In genomic region chr19:41309225-41310030, GRCh38 we compare ENCODE assay signal across 8 cellular contexts. TPM values are rescaled to one million over a fixed set of nuclear protein-coding genes. Genes with fewer than 3 reads are reported as not detected.
DNase-seq lines count a peak whose midpoint lies in the region; ATAC-seq and TF ChIP-seq lines count a peak whose summit lies in the region.

No MANE protein-coding gene starts in this region.

- peaks cover 67% of the 10 kb centered on the region for H3K4me1 ChIP-seq in left ventricle myocardium inferior
- peaks cover 0 to 44% (median 39%) of the 10 kb centered on the region in 4 donors for H3K4me1 ChIP-seq in sigmoid colon

- DNase-seq in Right ventricle myocardium inferior (ENCODE audit: missing footprints): no peak
- DNase-seq in cardiac septum (ENCODE audit: low spot score): no peak
- no peak for DNase-seq in activated T-helper 1 cell treated with anti-CD3 and anti-CD28 coated beads, Interleukin-12 subunit alpha, Interleukin-12 subunit beta, Interleukin-2, Interleukin-4 antibody, amounts not matched to agents 30 ng/mL and 10 ng/mL and 1 ng/mL, durations not matched to agents 14 hours and 24 hours and 36 hours (ENCODE audit: low spot score)
- no peak for DNase-seq in left ventricle myocardium inferior
- no peak for DNase-seq in sigmoid colon
- DNase-seq in H4 (ENCODE audit: low spot score): no peak

- no peaks in the 10 kb centered on the region for H3K9me3 ChIP-seq in left ventricle myocardium inferior (replicated peaks)
- no peaks in the 10 kb centered on the region for H3K9me3 ChIP-seq in sigmoid colon

- peak overlapping the region; percentile 94 for H3K27ac Mint-ChIP-seq in activated T-helper 1 cell treated with anti-CD3 and anti-CD28 coated beads, Interleukin-12 subunit alpha, Interleukin-12 subunit beta, Interleukin-2, Interleukin-4 antibody, amounts not matched to agents 30 ng/mL and 10 ng/mL and 1 ng/mL, durations not matched to agents 14 hours and 24 hours and 36 hours

- ATAC-seq in Right ventricle myocardium inferior (peak; percentile 21), HG02884 (IDR thresholded peaks at IDR 0.05; ENCODE audit: unreplicated experiment) (no peak), GM18873 (IDR thresholded peaks at IDR 0.05; ENCODE audit: low FRiP score, unreplicated experiment) (no peak)

- intact Hi-C loops in Right ventricle myocardium inferior (cut with DNase I): loop anchor here (1.0 kb wide), 2 partner anchors 42 to 47 kb away; no protein-coding TSS in a partner anchor
- intact Hi-C loops in cardiac septum (cut with DNase I): loop anchor here (2.0 to 5.0 kb wide), 4 partner anchors 43 to 182 kb away; partner anchors contain the start of genes HNRNPUL1 and TGFB1
- intact Hi-C loops in activated T-helper 1 cell treated with anti-CD3 and anti-CD28 coated beads, Interleukin-12 subunit alpha, Interleukin-12 subunit beta, Interleukin-2, Interleukin-4 antibody, amounts not matched to agents 30 ng/mL and 10 ng/mL and 1 ng/mL, durations not matched to agents 14 hours and 24 hours and 36 hours (cut with micrococcal nuclease): loop anchor here (1.0 to 5.0 kb wide), 7 partner anchors 18 to 337 kb away; partner anchors contain the start of genes BCKDHA, DMAC2 and EXOSC5
- intact Hi-C loops in left ventricle myocardium inferior (cut with micrococcal nuclease): no loop called here
- intact Hi-C loops in sigmoid colon (cut with DNase I): loop anchor here (5.0 kb wide), 3 partner anchors 43 to 1022 kb away; partner anchors contain the start of genes AKT2, AXL and TGFB1

- H3K4me3 Mint-ChIP-seq in activated T-helper 1 cell treated with anti-CD3 and anti-CD28 coated beads, Interleukin-12 subunit alpha, Interleukin-12 subunit beta, Interleukin-2, Interleukin-4 antibody, amounts not matched to agents 30 ng/mL and 10 ng/mL and 1 ng/mL, durations not matched to agents 14 hours and 24 hours and 36 hours: peak overlapping the region; percentile 95

- H3K27ac ChIP-seq in left ventricle myocardium inferior (replicated peaks): peak overlapping the region; percentile 98
- H3K27ac ChIP-seq in sigmoid colon: peak overlapping the region; percentile 88 to 96 (median 95)

- no peaks in the 10 kb centered on the region for H3K9me3 Mint-ChIP-seq in activated T-helper 1 cell treated with anti-CD3 and anti-CD28 coated beads, Interleukin-12 subunit alpha, Interleukin-12 subunit beta, Interleukin-2, Interleukin-4 antibody, amounts not matched to agents 30 ng/mL and 10 ng/mL and 1 ng/mL, durations not matched to agents 14 hours and 24 hours and 36 hours

- H3K36me3 Mint-ChIP-seq in activated T-helper 1 cell treated with anti-CD3 and anti-CD28 coated beads, Interleukin-12 subunit alpha, Interleukin-12 subunit beta, Interleukin-2, Interleukin-4 antibody, amounts not matched to agents 30 ng/mL and 10 ng/mL and 1 ng/mL, durations not matched to agents 14 hours and 24 hours and 36 hours (ENCODE audit: low read depth): peaks cover 40% of the 10 kb centered on the region

- H3K27me3 ChIP-seq in left ventricle myocardium inferior (ENCODE audit: low read depth) (no peaks in the 10 kb centered on the region), sigmoid colon (no peaks in the 10 kb centered on the region)

- TF ChIP-seq CTCF in left ventricle myocardium inferior (IDR thresholded peaks at IDR 0.05; ENCODE audit: borderline replicate concordance) (no peak), sigmoid colon (IDR thresholded peaks at IDR 0.05) (no peak)

- no peak for TF ChIP-seq EP300 in sigmoid colon (IDR thresholded peaks at IDR 0.05)

- WGBS in sigmoid colon, 2 donors: 1 to 8% methylated on average over 23 of the region's 23 CpGs

- H3K27me3 Mint-ChIP-seq in activated T-helper 1 cell treated with anti-CD3 and anti-CD28 coated beads, Interleukin-12 subunit alpha, Interleukin-12 subunit beta, Interleukin-2, Interleukin-4 antibody, amounts not matched to agents 30 ng/mL and 10 ng/mL and 1 ng/mL, durations not matched to agents 14 hours and 24 hours and 36 hours (ENCODE audit: insufficient read depth): no peaks in the 10 kb centered on the region

- H3K4me3 ChIP-seq in left ventricle myocardium inferior (peak overlapping the region; percentile 83), sigmoid colon (peak overlapping the region; percentile 61 to 83 (median 68))

- H3K4me1 Mint-ChIP-seq in activated T-helper 1 cell treated with anti-CD3 and anti-CD28 coated beads, Interleukin-12 subunit alpha, Interleukin-12 subunit beta, Interleukin-2, Interleukin-4 antibody, amounts not matched to agents 30 ng/mL and 10 ng/mL and 1 ng/mL, durations not matched to agents 14 hours and 24 hours and 36 hours (ENCODE audit: low read depth): peaks cover 73% of the 10 kb centered on the region

- TF ChIP-seq POLR2A in sigmoid colon (IDR thresholded peaks at IDR 0.05): no peak

- peaks cover 61% of the 10 kb centered on the region for H3K36me3 ChIP-seq in left ventricle myocardium inferior
- H3K36me3 ChIP-seq in sigmoid colon: peaks cover 25 to 52% (median 33%) of the 10 kb centered on the region in 4 donors

RNA-seq across cellular contexts. Expression of gene CCDC97, which starts 0.5 kb away (rescaled TPM):
- 14.6 TPM for total RNA-seq in Right ventricle myocardium inferior
- 17.0 TPM for total RNA-seq in cardiac septum
- 35.3 and 36.1 TPM in 2 replicates for total RNA-seq in activated T-helper 1 cell treated with anti-CD3 and anti-CD28 coated beads, Interleukin-12 subunit alpha, Interleukin-12 subunit beta, Interleukin-2, Interleukin-4 antibody, amounts not matched to agents 30 ng/mL and 10 ng/mL and 1 ng/mL, durations not matched to agents 14 hours and 24 hours and 36 hours
- 15.5 TPM for total RNA-seq in left ventricle myocardium inferior
- 10 to 100 TPM in 1 of 4 donors, 1 to 10 TPM in 3; 8.7 to 16.6 (median 9.2) TPM for total RNA-seq in sigmoid colon
- 10 to 100 TPM; 11.3 to 23.1 (median 15.6) TPM for polyA plus RNA-seq in sigmoid colon
- total RNA-seq in H4 (2014; rRNA removed; shearing (Covaris generic)): 4.6 and 7.8 TPM in 2 replicates

RNA-seq across cellular contexts. Expression of gene TGFB1, which starts 44.3 kb away (rescaled TPM):
- total RNA-seq in Right ventricle myocardium inferior (15.0 TPM), cardiac septum (26.4 TPM), left ventricle myocardium inferior (14.9 TPM), sigmoid colon (10 to 100 TPM; 16.4 to 27.1 (median 18.1) TPM)
- 108 and 112 TPM in 2 replicates for total RNA-seq in activated T-helper 1 cell treated with anti-CD3 and anti-CD28 coated beads, Interleukin-12 subunit alpha, Interleukin-12 subunit beta, Interleukin-2, Interleukin-4 antibody, amounts not matched to agents 30 ng/mL and 10 ng/mL and 1 ng/mL, durations not matched to agents 14 hours and 24 hours and 36 hours
- 10 to 100 TPM in 1 of 3 donors, 1 to 10 TPM in 2; 6.5 to 25.0 (median 7.2) TPM for polyA plus RNA-seq in sigmoid colon
- total RNA-seq in H4 (2014; rRNA removed; shearing (Covaris generic)): 12.5 and 15.4 TPM in 2 replicates

RNA-seq across cellular contexts. Expression of gene HNRNPUL1, which starts 45.3 kb away (rescaled TPM):
- total RNA-seq in Right ventricle myocardium inferior (110 TPM), cardiac septum (109 TPM), left ventricle myocardium inferior (103 TPM), sigmoid colon (100 to 1,000 TPM; 120 to 153 (median 130) TPM)
- total RNA-seq in activated T-helper 1 cell treated with anti-CD3 and anti-CD28 coated beads, Interleukin-12 subunit alpha, Interleukin-12 subunit beta, Interleukin-2, Interleukin-4 antibody, amounts not matched to agents 30 ng/mL and 10 ng/mL and 1 ng/mL, durations not matched to agents 14 hours and 24 hours and 36 hours: 254 and 264 TPM in 2 replicates
- 100 to 1,000 TPM in 1 of 3 donors, 10 to 100 TPM in 2; 61.9 to 133 (median 65.0) TPM for polyA plus RNA-seq in sigmoid colon
- 70.9 and 82.4 TPM in 2 replicates for total RNA-seq in H4 (2014; rRNA removed; shearing (Covaris generic))

RNA-seq across cellular contexts. Expression of gene B9D2, which starts 54.5 kb away (rescaled TPM):
- 3.2 TPM for total RNA-seq in Right ventricle myocardium inferior
- total RNA-seq in cardiac septum: 1.9 TPM
- total RNA-seq in activated T-helper 1 cell treated with anti-CD3 and anti-CD28 coated beads, Interleukin-12 subunit alpha, Interleukin-12 subunit beta, Interleukin-2, Interleukin-4 antibody, amounts not matched to agents 30 ng/mL and 10 ng/mL and 1 ng/mL, durations not matched to agents 14 hours and 24 hours and 36 hours: 4.4 and 4.5 TPM in 2 replicates
- total RNA-seq in left ventricle myocardium inferior: 2.5 TPM
- total RNA-seq in sigmoid colon: 10 to 100 TPM in 3 of 4 donors, 1 to 10 TPM in 1; 7.5 to 14.5 (median 13.6) TPM
- polyA plus RNA-seq in sigmoid colon: 10 to 100 TPM in 1 of 3 donors, 1 to 10 TPM in 2; 7.2 to 10.1 (median 8.4) TPM
- total RNA-seq in H4 (2014; rRNA removed; shearing (Covaris generic)): 7.5 and 9.3 TPM in 2 replicates
